Comparison of ENCODE assay signal across 10 cellular contexts in the genomic region with DNA sequence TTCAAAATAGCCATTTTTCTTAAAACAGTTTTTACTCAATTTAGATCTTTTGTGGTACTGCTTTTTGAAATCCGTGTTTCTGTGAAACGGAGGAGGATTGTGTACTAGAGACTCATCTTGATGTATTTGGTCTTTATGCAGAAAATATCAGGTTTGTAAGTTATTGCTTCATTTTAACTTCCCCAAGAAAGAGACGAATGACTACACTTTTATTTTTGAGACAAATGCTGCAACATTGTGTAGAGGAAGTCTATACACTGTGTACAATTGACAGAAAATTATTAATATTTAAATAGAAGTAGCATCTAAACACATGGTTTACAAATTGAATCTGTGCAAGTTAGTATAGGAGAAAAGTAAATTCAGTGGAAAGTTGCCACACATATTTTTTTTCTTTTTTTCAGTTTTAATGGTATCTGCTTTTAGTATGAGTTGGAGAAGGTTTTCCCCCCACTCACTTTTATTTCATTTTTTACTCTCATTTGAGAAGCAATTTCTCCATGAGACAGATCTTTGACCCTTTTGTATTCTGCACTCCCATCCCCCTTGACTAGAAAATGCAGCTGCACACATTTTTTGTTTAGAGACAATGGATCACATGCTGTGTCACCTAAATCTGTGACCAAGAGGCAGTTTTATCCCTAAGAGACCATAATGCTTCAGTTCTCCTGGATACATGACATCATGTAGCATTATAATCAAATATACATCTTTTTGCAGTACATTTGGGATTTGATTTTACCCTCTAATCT. TPM values are rescaled to one million over a fixed set of nuclear protein-coding genes. Genes with fewer than 3 reads are reported as not detected.
DNase-seq lines count a peak whose midpoint lies in the region; ATAC-seq and TF ChIP-seq lines count a peak whose summit lies in the region.
"Had no signal": no experiment of that assay in that cellular context is flagged by ENCODE, and none has a peak within 500 bp of the region (broad histone marks: within the 10 kb centered on the region; RNA-seq: fewer than 3 reads in every experiment).

No MANE protein-coding gene starts in this region.

- no peaks in the 10 kb centered on the region for H3K27me3 ChIP-seq in endodermal cell (ENCODE audit: control insufficient read depth, insufficient read depth, low read length, poor library complexity, severe bottlenecking)

- CTCF ChIA-PET in activated CD8-positive, alpha-beta T cell treated with anti-CD3 and anti-CD28 coated beads for 36 hours (lab: Charles Lee): no interaction called here
- CTCF ChIA-PET in activated CD8-positive, alpha-beta T cell treated with anti-CD3 and anti-CD28 coated beads, Interleukin-2, amount 10 ng/mL, durations not matched to agents 7 days and 5 days (lab: Charles Lee): interaction anchor here (4.4 kb wide), 1 partner anchor 13 kb away, joined by 18 read pairs; no protein-coding TSS in a partner anchor

- intact Hi-C loops in activated CD8-positive, alpha-beta T cell treated with anti-CD3 and anti-CD28 coated beads for 36 hours (cut with micrococcal nuclease): no loop called here

- TF ChIP-seq CTCF in activated CD8-positive, alpha-beta T cell treated with anti-CD3 and anti-CD28 coated beads for 36 hours (IDR thresholded peaks at IDR 0.05): no peak
- no peak for TF ChIP-seq CTCF in endodermal cell (conservative IDR thresholded peaks at IDR 0.05)

- ATAC-seq in activated CD8-positive, alpha-beta T cell treated with anti-CD3 and anti-CD28 coated beads for 36 hours: no peak
- ATAC-seq in activated CD8-positive, alpha-beta T cell treated with anti-CD3 and anti-CD28 coated beads, Interleukin-2, amount 10 ng/mL, durations not matched to agents 7 days and 5 days: no peak
- no peak for ATAC-seq in HG02610 (IDR thresholded peaks at IDR 0.05; ENCODE audit: unreplicated experiment)
- ATAC-seq in HG03095 (IDR thresholded peaks at IDR 0.05; ENCODE audit: unreplicated experiment): no peak

- DNase-seq in activated CD8-positive, alpha-beta T cell treated with anti-CD3 and anti-CD28 coated beads for 36 hours: no peak
- DNase-seq in activated CD8-positive, alpha-beta T cell treated with anti-CD3 and anti-CD28 coated beads, Interleukin-2, amount 10 ng/mL, durations not matched to agents 7 days and 5 days: no peak
- DNase-seq in NCI-H748 (lab: John Stamatoyannopoulos, UW; ENCODE audit: unreplicated experiment) (peak; percentile 86), endodermal cell (no peak), substantia nigra (lab: John Stamatoyannopoulos, UW) (peak in 5 of 49 donors; percentile 3 to 49 (median 28)), T-helper 2 cell (no peak)
- DNase-seq: kidney, T-helper 1 cell had no signal

- POLR2A ChIA-PET in activated CD8-positive, alpha-beta T cell treated with anti-CD3 and anti-CD28 coated beads for 36 hours (lab: Charles Lee): no interaction called here
- POLR2A ChIA-PET in activated CD8-positive, alpha-beta T cell treated with anti-CD3 and anti-CD28 coated beads, Interleukin-2, amount 10 ng/mL, durations not matched to agents 7 days and 5 days (lab: Charles Lee): no interaction called here

- peak overlapping the region; percentile 87 for H3K27ac ChIP-seq in endodermal cell (ENCODE audit: low read depth, low read length)
- peak overlapping the region; percentile 73 for H3K27ac ChIP-seq in substantia nigra (ENCODE audit: low read depth, low read length, poor library complexity, severe bottlenecking)

- H3K9me3 ChIP-seq in endodermal cell (ENCODE audit: control insufficient read depth, low read length): no peaks in the 10 kb centered on the region

- H3K36me3 Mint-ChIP-seq in activated CD8-positive, alpha-beta T cell treated with anti-CD3 and anti-CD28 coated beads for 36 hours (ENCODE audit: low read depth): peaks cover 10% of the 10 kb centered on the region
- H3K36me3 Mint-ChIP-seq in activated CD8-positive, alpha-beta T cell treated with anti-CD3 and anti-CD28 coated beads, Interleukin-2, amount 10 ng/mL, durations not matched to agents 7 days and 5 days (ENCODE audit: low read depth): peaks cover 17% of the 10 kb centered on the region
- no peaks in the 10 kb centered on the region for H3K36me3 Mint-ChIP-seq in endodermal cell (ENCODE audit: low read depth)

- H3K27me3 Mint-ChIP-seq in activated CD8-positive, alpha-beta T cell treated with anti-CD3 and anti-CD28 coated beads for 36 hours: no peaks in the 10 kb centered on the region
- no peaks in the 10 kb centered on the region for H3K27me3 Mint-ChIP-seq in activated CD8-positive, alpha-beta T cell treated with anti-CD3 and anti-CD28 coated beads, Interleukin-2, amount 10 ng/mL, durations not matched to agents 7 days and 5 days (ENCODE audit: low read depth)
- H3K27me3 Mint-ChIP-seq in endodermal cell (ENCODE audit: insufficient read depth): no peaks in the 10 kb centered on the region

- H3K4me1 ChIP-seq in endodermal cell (ENCODE audit: control insufficient read depth, insufficient read depth, low read length): no peaks in the 10 kb centered on the region

- no peaks in the 10 kb centered on the region for H3K9me3 Mint-ChIP-seq in activated CD8-positive, alpha-beta T cell treated with anti-CD3 and anti-CD28 coated beads for 36 hours
- no peaks in the 10 kb centered on the region for H3K9me3 Mint-ChIP-seq in activated CD8-positive, alpha-beta T cell treated with anti-CD3 and anti-CD28 coated beads, Interleukin-2, amount 10 ng/mL, durations not matched to agents 7 days and 5 days (ENCODE audit: insufficient read depth)
- no peaks in the 10 kb centered on the region for H3K9me3 Mint-ChIP-seq in endodermal cell

- H3K9ac ChIP-seq in endodermal cell (ENCODE audit: extremely low read depth, low read length, poor library complexity, severe bottlenecking): no peak overlapping the region

- H3K27ac Mint-ChIP-seq in activated CD8-positive, alpha-beta T cell treated with anti-CD3 and anti-CD28 coated beads for 36 hours: peak overlapping the region; percentile 31
- H3K27ac Mint-ChIP-seq in activated CD8-positive, alpha-beta T cell treated with anti-CD3 and anti-CD28 coated beads, Interleukin-2, amount 10 ng/mL, durations not matched to agents 7 days and 5 days: no peak overlapping the region
- H3K27ac Mint-ChIP-seq in endodermal cell: no peak overlapping the region

- H3K36me3 ChIP-seq in endodermal cell (ENCODE audit: control insufficient read depth, insufficient read depth, low read length): no peaks in the 10 kb centered on the region

- H3K4me3 ChIP-seq in endodermal cell (ENCODE audit: low read length): no peak overlapping the region

- no peak overlapping the region for H3K4me3 Mint-ChIP-seq in activated CD8-positive, alpha-beta T cell treated with anti-CD3 and anti-CD28 coated beads for 36 hours
- H3K4me3 Mint-ChIP-seq in activated CD8-positive, alpha-beta T cell treated with anti-CD3 and anti-CD28 coated beads, Interleukin-2, amount 10 ng/mL, durations not matched to agents 7 days and 5 days: no peak overlapping the region
- no peak overlapping the region for H3K4me3 Mint-ChIP-seq in endodermal cell

- WGBS in endodermal cell (ENCODE audit: insufficient coverage in 1 of 2, insufficient read length in 1 of 2), 2 experiments: 73 to 80% methylated on average over 2 to 3 of the region's 3 CpGs

- peaks cover 73% of the 10 kb centered on the region for H3K4me1 Mint-ChIP-seq in activated CD8-positive, alpha-beta T cell treated with anti-CD3 and anti-CD28 coated beads for 36 hours (ENCODE audit: low read depth)
- peaks cover 50% of the 10 kb centered on the region for H3K4me1 Mint-ChIP-seq in activated CD8-positive, alpha-beta T cell treated with anti-CD3 and anti-CD28 coated beads, Interleukin-2, amount 10 ng/mL, durations not matched to agents 7 days and 5 days (ENCODE audit: low read depth)
- H3K4me1 Mint-ChIP-seq in endodermal cell: peaks cover 20% of the 10 kb centered on the region

RNA-seq across cellular contexts. Expression of a gene that starts 14.7 kb away (rescaled TPM):
- total RNA-seq in activated CD8-positive, alpha-beta T cell treated with anti-CD3 and anti-CD28 coated beads for 36 hours: 10 to 100 TPM; 56.4 to 58.3 TPM
- total RNA-seq in activated CD8-positive, alpha-beta T cell treated with anti-CD3 and anti-CD28 coated beads, Interleukin-2, amount 10 ng/mL, durations not matched to agents 7 days and 5 days: 10 to 100 TPM; 60.3 to 61.7 TPM
- total RNA-seq in endodermal cell: 10 to 100 TPM; 16.1 to 18.8 TPM
- polyA plus RNA-seq in endodermal cell (2013, experiment 1 of 2): 23.2 TPM
- polyA plus RNA-seq in endodermal cell (2013, experiment 2 of 2): 20.8 TPM
